ENCODE assay signal across 11 cellular contexts in genomic region chr1:8239039-8239305, GRCh38.
DNase-seq lines count a peak whose midpoint lies in the region; ATAC-seq, FAIRE-seq and TF ChIP-seq lines count a peak whose summit lies in the region.
"Had no signal": no experiment of that assay in that cellular context is flagged by ENCODE, and none has a peak within 500 bp of the region (broad histone marks: within the 10 kb centered on the region; RNA-seq: fewer than 3 reads in every experiment).

No MANE protein-coding gene starts in this region.

- TF ChIP-seq CTCF in A549 (IDR thresholded peaks at IDR 0.05): peak; percentile 32; the same call in 1 of the 3 replicates

- peak overlapping the region; percentile 91 to 95 for H3K27ac ChIP-seq in A549
- H3K27ac ChIP-seq: SK-N-MC had no signal

- peak overlapping the region; percentile 65 for H3K4me2 ChIP-seq in A549

- ATAC-seq in A549 (peak in 1 of 2 experiments; percentile 78; a peak in 3 of 6 replicates), GM21786 (IDR thresholded peaks at IDR 0.05; ENCODE audit: unreplicated experiment) (no peak)

- no peak for TF ChIP-seq EP300 in A549 (IDR thresholded peaks at IDR 0.05)

- peak in 1 of 2 experiments; percentile 50; a peak in 3 of 5 replicates for TF ChIP-seq RAD21 in A549 (conservative IDR thresholded peaks at IDR 0.05 in 1 of 2, IDR thresholded peaks at IDR 0.05 in 1 of 2)

- 33% methylated on average over 5 of the region's 5 CpGs for WGBS in A549 (ENCODE audit: missing lambda C conversion rate)

- no peak for FAIRE-seq in A549 (lab: Jason Lieb, UNC)

- no peaks in the 10 kb centered on the region for H3K9me3 ChIP-seq in A549

- TF ChIP-seq POLR2A in A549 (IDR thresholded peaks at IDR 0.05; ENCODE audit: low read length): no peak

- DNase-seq in A549 (ENCODE audit: low read depth in 1 of 2, low spot score in 1 of 2): peak in 1 of 2 experiments; percentile 78
- peak; percentile 65 for DNase-seq in LHCN-M2 (ENCODE audit: low read depth)
- peak; percentile 45 for DNase-seq in dermis blood vessel endothelial cell
- peak; percentile 52 to 55 for DNase-seq in lung microvascular endothelial cell (ENCODE audit: low read depth in 2 of 2)
- no peak for DNase-seq in NCI-H128 (lab: John Stamatoyannopoulos, UW; ENCODE audit: unreplicated experiment)
- DNase-seq in putamen (ENCODE audit: low spot score): no peak
- no peak for DNase-seq in activated naive CD4-positive, alpha-beta T cell treated with Interleukin-2 at 50 U/mL for 16 hours
- DNase-seq: activated naive CD8-positive, alpha-beta T cell treated with anti-CD3 and anti-CD28 coated beads, Interleukin-2, amount 10 ng/mL, durations not matched to agents 7 days and 5 days; CD4-positive, alpha-beta T cell had no signal

- no peak overlapping the region for H3K4me3 ChIP-seq in A549
- H3K4me3 ChIP-seq: SK-N-MC had no signal

- peaks cover 35% of the 10 kb centered on the region for H3K4me1 ChIP-seq in A549

- CTCF ChIA-PET in A549 (lab: Yijun Ruan, JAX): interaction anchor here (0.9 to 2.4 kb wide), 10 partner anchors 17 to 224 kb away, joined by 3 to 9 read pairs (median 4); no protein-coding TSS in a partner anchor

- POLR2A ChIA-PET in A549 (lab: Yijun Ruan, JAX): interaction anchor here (0.6 to 0.9 kb wide), 2 partner anchors 75 to 103 kb away, joined by 3 to 4 read pairs; no protein-coding TSS in a partner anchor

TF ChIP-seq in A549, 52 proteins besides CTCF, POLR2A, EP300 and RAD21:
- peak; percentile 36 to 81; a peak in 2 of 4 replicates for TF ChIP-seq CEBPB (IDR thresholded peaks at IDR 0.05)
- no peak for TF ChIP-seq RARB (CRISPR knock-in tag; IDR thresholded peaks at IDR 0.05)
- no peak for TF ChIP-seq ESRRA (IDR thresholded peaks at IDR 0.05; ENCODE audit: borderline replicate concordance, low read length)
- peak; percentile 49; the same call in 2 of the 3 replicates for TF ChIP-seq SMC3 (IDR thresholded peaks at IDR 0.05)

Comparison
In these comparisons a context has a peak if more than half of its experiments do, and no peak if none do; other contexts are left out.
1. DNase-seq: peak in LHCN-M2 (single experiment), dermis blood vessel endothelial cell (single experiment) and lung microvascular endothelial cell (2 of 2); none in NCI-H128 (single experiment), putamen (single experiment) and activated naive CD4-positive, alpha-beta T cell treated with Interleukin-2 at 50 U/mL for 16 hours (single experiment).